ENCODE assay signal across 11 cellular contexts in the genomic region with DNA sequence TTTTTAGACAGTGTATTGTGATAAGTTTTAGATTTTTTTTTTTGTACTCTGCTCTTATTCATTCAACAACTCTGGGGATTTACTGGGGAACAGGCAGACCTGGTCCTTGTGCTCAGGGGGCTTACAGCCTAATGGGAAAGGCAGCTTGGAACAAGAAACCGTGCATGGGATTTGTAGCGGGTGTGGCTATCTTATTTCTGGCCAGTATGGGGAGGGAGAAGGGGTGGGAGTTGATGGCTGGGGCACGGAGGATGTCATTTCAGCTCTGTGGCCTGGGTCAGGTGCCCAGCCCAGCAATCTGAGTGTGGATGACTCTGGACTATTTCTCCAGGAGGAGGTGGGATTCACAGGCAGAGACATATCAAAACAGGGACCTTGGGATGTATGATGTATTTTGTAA. TPM values are rescaled to one million over a fixed set of nuclear protein-coding genes. Genes with fewer than 3 reads are reported as not detected.
DNase-seq lines count a peak whose midpoint lies in the region; ATAC-seq and TF ChIP-seq lines count a peak whose summit lies in the region.
"Had no signal": no experiment of that assay in that cellular context is flagged by ENCODE, and none has a peak within 500 bp of the region (broad histone marks: within the 10 kb centered on the region; RNA-seq: fewer than 3 reads in every experiment).

No MANE protein-coding gene starts in this region.

- no peaks in the 10 kb centered on the region for H3K79me2 ChIP-seq in neural progenitor cell (ENCODE audit: low read depth)

- no peak overlapping the region for H3K4me3 Mint-ChIP-seq in neural progenitor cell

- H3K9ac ChIP-seq in neural progenitor cell: no peak overlapping the region

- H3K27me3 ChIP-seq in neural progenitor cell (no peaks in the 10 kb centered on the region), vagina (no peaks in the 10 kb centered on the region)

- no peaks in the 10 kb centered on the region for H3K36me3 Mint-ChIP-seq in neural progenitor cell

- TF ChIP-seq POLR2A in vagina (IDR thresholded peaks at IDR 0.05): no peak

- DNase-seq in Right ventricle myocardium superior (no peak), cardiac septum (ENCODE audit: low spot score) (no peak), fibroblast of the aortic adventitia (ENCODE audit: low read depth) (peak; percentile 49), neural progenitor cell (ENCODE audit: low spot score) (no peak), vagina (ENCODE audit: extremely low spot score in 2 of 2) (no peak), MV-4-11 (lab: John Stamatoyannopoulos, UW) (no peak), HCEC 1CT (no peak)
- no peak for DNase-seq in stimulated activated CD4-positive, alpha-beta T cell treated with anti-CD3 and anti-CD28 coated beads, Interleukin-4, amount 100 ng/mL, for 24 hours
- DNase-seq: activated CD4-positive, CD25-positive, alpha-beta regulatory T cell treated with anti-CD3 and anti-CD28 coated beads, Interleukin-2, amount 50 U/mL, for 72 hours; NCI-H774 had no signal

- peak; percentile 13 for ATAC-seq in Right ventricle myocardium superior (ENCODE audit: poor library complexity)

- H2AFZ ChIP-seq in neural progenitor cell (replicated peaks): no peak overlapping the region

- H4K20me1 ChIP-seq in neural progenitor cell (ENCODE audit: low read depth): no peaks in the 10 kb centered on the region

- H3K4me1 Mint-ChIP-seq in neural progenitor cell: peaks cover 56% of the 10 kb centered on the region

- H3K36me3 ChIP-seq in neural progenitor cell: no peaks in the 10 kb centered on the region
- no peaks in the 10 kb centered on the region for H3K36me3 ChIP-seq in vagina
- H3K36me3 ChIP-seq: HAP-1 had no signal

- H3K9me3 Mint-ChIP-seq in neural progenitor cell: peaks cover 9% of the 10 kb centered on the region

- H3K4me1 ChIP-seq in neural progenitor cell: peaks cover 19% of the 10 kb centered on the region
- peaks cover 64% of the 10 kb centered on the region for H3K4me1 ChIP-seq in vagina

- TF ChIP-seq CTCF in fibroblast of the aortic adventitia (IDR thresholded peaks at IDR 0.05; ENCODE audit: insufficient read depth, low read length) (no peak), neural progenitor cell (IDR thresholded peaks at IDR 0.05) (no peak), vagina (IDR thresholded peaks at IDR 0.05) (no peak)

- H3K27ac Mint-ChIP-seq in neural progenitor cell: peak overlapping the region; percentile 98

- H3K4me3 ChIP-seq in fibroblast of the aortic adventitia (ENCODE audit: low read depth, low read length): no peak overlapping the region
- H3K4me3 ChIP-seq in neural progenitor cell: no peak overlapping the region
- H3K4me3 ChIP-seq in vagina: no peak overlapping the region
- H3K4me3 ChIP-seq: HAP-1 had no signal

- H3K9me3 ChIP-seq in neural progenitor cell (ENCODE audit: low read depth) (no peaks in the 10 kb centered on the region), vagina (no peaks in the 10 kb centered on the region)
- H3K9me3 ChIP-seq: HAP-1 had no signal

- intact Hi-C loops in Right ventricle myocardium superior (cut with DNase I): no loop called here
- intact Hi-C loops in cardiac septum (cut with DNase I): loop anchor here (5.0 kb wide), 1 partner anchor 47 kb away; the partner anchor contains the start of gene GRK5
- intact Hi-C loops in vagina (cut with DNase I): loop anchor here (5.0 kb wide), 1 partner anchor 47 kb away; the partner anchor contains the start of gene GRK5

- peaks cover 3% of the 10 kb centered on the region for H3K27me3 Mint-ChIP-seq in neural progenitor cell (ENCODE audit: insufficient read depth, low read depth)

- no peak overlapping the region for H3K4me2 ChIP-seq in neural progenitor cell

- no peaks in the 10 kb centered on the region for H3F3A ChIP-seq in neural progenitor cell (ENCODE audit: low read depth)

- H3K27ac ChIP-seq in neural progenitor cell (no peak overlapping the region), vagina (peak overlapping the region; percentile 85)

RNA-seq across cellular contexts. Expression of gene GRK5, which starts 47.0 kb away (rescaled TPM):
- 47.6 TPM for total RNA-seq in Right ventricle myocardium superior
- 17.6 TPM for total RNA-seq in cardiac septum
- total RNA-seq in fibroblast of the aortic adventitia (ENCODE audit: low replicate concordance): 7.0 and 20.5 TPM in 2 replicates
- total RNA-seq in neural progenitor cell (ENCODE audit: low replicate concordance): 4.3 and 6.2 TPM in 2 replicates
- total RNA-seq in vagina: 16.5 TPM
